8 cellular contexts compared by ENCODE assay signal in genomic region chr4:2964077-2964471, GRCh38. TPM values are rescaled to one million over a fixed set of nuclear protein-coding genes. Genes with fewer than 3 reads are reported as not detected.
A peak's percentile ranks its signal among the peaks of the same experiment; 100 is the strongest.
DNase-seq lines count a peak whose midpoint lies in the region; ATAC-seq and TF ChIP-seq lines count a peak whose summit lies in the region.

No MANE protein-coding gene starts in this region.

- no peaks in the 10 kb centered on the region for H3K4me1 ChIP-seq in iPS-15b (ENCODE audit: control insufficient read depth, insufficient read depth, low read length)

- H3K9ac ChIP-seq in iPS-15b (ENCODE audit: low read depth, low read length) = peak overlapping the region; percentile 1

- H3K4me3 ChIP-seq in HL-60 (replicated peaks; ENCODE audit: insufficient read depth, low read length) (peak overlapping the region; percentile 68), iPS-15b (ENCODE audit: low read depth, low read length) (peak overlapping the region; percentile 87)

- peaks cover 18% of the 10 kb centered on the region for H3K36me3 Mint-ChIP-seq in activated naive CD8-positive, alpha-beta T cell treated with anti-CD3 and anti-CD28 coated beads for 36 hours
- peaks cover 11% of the 10 kb centered on the region for H3K36me3 Mint-ChIP-seq in stimulated activated memory B cell treated with anti-CD40 and anti-IgM and Interleukin-4, amounts not matched to agents 10 μg/mL and 1 μg/mL and 100 μg/mL, for 72 hours

- no peaks in the 10 kb centered on the region for H3K9me3 Mint-ChIP-seq in activated naive CD8-positive, alpha-beta T cell treated with anti-CD3 and anti-CD28 coated beads for 36 hours
- no peaks in the 10 kb centered on the region for H3K9me3 Mint-ChIP-seq in stimulated activated memory B cell treated with anti-CD40 and anti-IgM and Interleukin-4, amounts not matched to agents 10 μg/mL and 1 μg/mL and 100 μg/mL, for 72 hours

- no peaks in the 10 kb centered on the region for H3K36me3 ChIP-seq in iPS-15b (ENCODE audit: control insufficient read depth, insufficient read depth, low read length)

- H3K27me3 Mint-ChIP-seq in activated naive CD8-positive, alpha-beta T cell treated with anti-CD3 and anti-CD28 coated beads for 36 hours = no peaks in the 10 kb centered on the region
- H3K27me3 Mint-ChIP-seq in stimulated activated memory B cell treated with anti-CD40 and anti-IgM and Interleukin-4, amounts not matched to agents 10 μg/mL and 1 μg/mL and 100 μg/mL, for 72 hours = no peaks in the 10 kb centered on the region

- TF ChIP-seq CTCF in HL-60 (IDR thresholded peaks at IDR 0.05; ENCODE audit: insufficient read depth, low read length) (no peak), GM10266 (IDR thresholded peaks at IDR 0.05; ENCODE audit: control insufficient read depth, insufficient read depth, low read depth, missing control alignments) (no peak)

- ATAC-seq in stimulated activated memory B cell treated with anti-CD40 and anti-IgM and Interleukin-4, amounts not matched to agents 10 μg/mL and 1 μg/mL and 100 μg/mL, for 72 hours = no peak

- peaks cover 23% of the 10 kb centered on the region for H3K4me1 Mint-ChIP-seq in activated naive CD8-positive, alpha-beta T cell treated with anti-CD3 and anti-CD28 coated beads for 36 hours
- H3K4me1 Mint-ChIP-seq in stimulated activated memory B cell treated with anti-CD40 and anti-IgM and Interleukin-4, amounts not matched to agents 10 μg/mL and 1 μg/mL and 100 μg/mL, for 72 hours = peaks cover 33% of the 10 kb centered on the region

- no peaks in the 10 kb centered on the region for H3K9me3 ChIP-seq in iPS-15b (ENCODE audit: control insufficient read depth, insufficient read depth, low read length)

- H3K27ac ChIP-seq in HL-60 (replicated peaks) = peak overlapping the region; percentile 37; the same call in 1 of the 2 replicates

- H3K27me3 ChIP-seq in HL-60 (ENCODE audit: insufficient read depth, poor library complexity, severe bottlenecking) (no peaks in the 10 kb centered on the region), iPS-15b (ENCODE audit: control insufficient read depth, insufficient read depth, low read length) (peaks cover 5% of the 10 kb centered on the region)

- H3K27ac Mint-ChIP-seq in activated naive CD8-positive, alpha-beta T cell treated with anti-CD3 and anti-CD28 coated beads for 36 hours = peak overlapping the region; percentile 10
- H3K27ac Mint-ChIP-seq in stimulated activated memory B cell treated with anti-CD40 and anti-IgM and Interleukin-4, amounts not matched to agents 10 μg/mL and 1 μg/mL and 100 μg/mL, for 72 hours = peak overlapping the region; percentile 95

- peak overlapping the region; percentile 89 for H3K4me3 Mint-ChIP-seq in activated naive CD8-positive, alpha-beta T cell treated with anti-CD3 and anti-CD28 coated beads for 36 hours
- peak overlapping the region; percentile 94 for H3K4me3 Mint-ChIP-seq in stimulated activated memory B cell treated with anti-CD40 and anti-IgM and Interleukin-4, amounts not matched to agents 10 μg/mL and 1 μg/mL and 100 μg/mL, for 72 hours

- DNase-seq in HL-60 (ENCODE audit: low read depth in 1 of 2, low spot score in 1 of 2) (peak in 1 of 2 experiments; percentile 18), GM10266 (ENCODE audit: extremely low spot score) (no peak), DMS114 treated with DMSO at 0.1 percent for 48 hours (lab: John Stamatoyannopoulos, UW; ENCODE audit: unreplicated experiment) (no peak)
- no peak for DNase-seq in activated naive CD8-positive, alpha-beta T cell treated with anti-CD3 and anti-CD28 coated beads for 36 hours
- no peak for DNase-seq in stimulated activated CD4-positive, alpha-beta T cell treated with anti-CD3 and anti-CD28 coated beads, Interleukin-2, amount 100 ng/mL, for 48 hours
- no peak for DNase-seq in stimulated activated CD4-positive, alpha-beta T cell treated with anti-CD3 and anti-CD28 coated beads, Interleukin-4, amount 100 ng/mL, for 24 hours

RNA-seq across cellular contexts. Expression of gene GRK4, which starts 0.7 kb away (rescaled TPM):
- 1 to 10 TPM; 2.6 to 3.2 TPM for total RNA-seq in activated naive CD8-positive, alpha-beta T cell treated with anti-CD3 and anti-CD28 coated beads for 36 hours

RNA-seq across cellular contexts. Expression of gene NOP14, which starts 0.9 kb away (rescaled TPM):
- 100 to 1,000 TPM in 1 of 2 experiments, 10 to 100 TPM in 1; 99.1 to 102 TPM for total RNA-seq in activated naive CD8-positive, alpha-beta T cell treated with anti-CD3 and anti-CD28 coated beads for 36 hours
